Comparison of ENCODE assay signal across 27 cellular contexts in the genomic region with DNA sequence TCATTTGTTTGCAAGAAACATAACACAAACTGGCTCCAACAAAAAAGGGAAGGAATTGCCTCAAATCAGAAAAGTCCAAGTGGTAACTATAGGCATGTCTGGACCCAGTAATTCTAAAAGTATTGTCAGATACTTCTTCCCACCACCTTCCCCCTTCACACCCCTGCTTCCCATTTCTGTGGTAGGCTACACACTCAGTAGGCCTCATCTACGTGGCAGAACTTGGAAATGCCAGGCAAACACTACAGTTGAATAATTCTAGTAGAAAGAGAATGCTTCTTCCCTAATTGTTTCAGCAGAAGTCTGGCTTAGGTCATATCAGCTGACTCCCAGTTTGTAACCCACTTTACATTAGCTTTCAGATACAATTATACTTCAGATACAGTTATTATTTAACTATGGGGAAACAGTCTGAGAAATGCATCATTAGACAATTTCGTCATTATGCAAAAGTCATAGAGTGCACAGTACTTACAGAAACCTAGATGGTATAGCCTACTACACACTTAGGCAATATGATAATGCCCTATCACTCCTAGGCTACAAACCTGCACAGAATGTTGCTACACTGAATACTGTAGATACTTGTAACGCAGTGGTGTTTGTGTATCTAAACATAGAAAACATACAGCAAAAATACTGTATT. TPM values are rescaled to one million over a fixed set of nuclear protein-coding genes. Genes with fewer than 3 reads are reported as not detected.
DNase-seq lines count a peak whose midpoint lies in the region; ATAC-seq lines count a peak whose summit lies in the region.
"Had no signal": no experiment of that assay in that cellular context is flagged by ENCODE, and none has a peak within 500 bp of the region (broad histone marks: within the 10 kb centered on the region; RNA-seq: fewer than 3 reads in every experiment).

No MANE protein-coding gene starts in this region.

- H3K4me1 Mint-ChIP-seq in dendritic cell treated with granulocyte-macrophage colony-stimulating factor and Interleukin-4, amounts not matched to agents 40 ng/mL and 50 ng/mL, for 4 days (ENCODE audit: low read depth), result peaks cover 30% of the 10 kb centered on the region

- intact Hi-C loops in dendritic cell treated with granulocyte-macrophage colony-stimulating factor and Interleukin-4, amounts not matched to agents 40 ng/mL and 50 ng/mL, for 4 days (cut with micrococcal nuclease), result no loop called here

- H2BK5ac ChIP-seq in trophoblast cell (ENCODE audit: low read depth, low read length, poor library complexity), result no peak overlapping the region

- H3K36me3 Mint-ChIP-seq in dendritic cell treated with granulocyte-macrophage colony-stimulating factor and Interleukin-4, amounts not matched to agents 40 ng/mL and 50 ng/mL, for 4 days (ENCODE audit: low read depth), result peaks cover 16% of the 10 kb centered on the region

- peak; percentile 53 for ATAC-seq in GM18909 (IDR thresholded peaks at IDR 0.05; ENCODE audit: poor library complexity, unreplicated experiment)
- ATAC-seq: activated CD8-positive, alpha-beta T cell treated with anti-CD3 and anti-CD28 coated beads, Interleukin-2, amount 10 ng/mL, durations not matched to agents 7 days and 5 days; body of pancreas; esophagus mucosa; HCT116; mucosa of descending colon; stimulated activated naive CD8-positive, alpha-beta T cell treated with anti-CD3 and anti-CD28 coated beads, Interleukin-15, Interleukin-2, amounts not matched to agents 100 U/mL and 50 U/mL, for 24 hours had no signal

- H4K12ac ChIP-seq in trophoblast cell (ENCODE audit: low read depth, low read length), result no peak overlapping the region

- no peak overlapping the region for H2BK120ac ChIP-seq in trophoblast cell (ENCODE audit: insufficient read depth, low read length, poor library complexity)

- no peaks in the 10 kb centered on the region for H3K27me3 Mint-ChIP-seq in dendritic cell treated with granulocyte-macrophage colony-stimulating factor and Interleukin-4, amounts not matched to agents 40 ng/mL and 50 ng/mL, for 4 days
- H3K27me3 Mint-ChIP-seq: CD4-positive, CD25-positive, alpha-beta regulatory T cell had no signal

- DNase-seq in Kasumi-1 (lab: John Stamatoyannopoulos, UW), result peak; percentile 32 to 50
- DNase-seq in trophoblast cell, result no peak
- DNase-seq in COR-L47 (lab: John Stamatoyannopoulos, UW), result no peak
- DNase-seq in HPDE6-E6E7 (ENCODE audit: extremely low spot score), result no peak
- DNase-seq in substantia nigra (lab: John Stamatoyannopoulos, UW), result no peak
- DNase-seq in SHP77 treated with DMSO at 0.1 percent for 48 hours (lab: John Stamatoyannopoulos, UW), result no peak
- DNase-seq: activated CD8-positive, alpha-beta T cell treated with anti-CD3 and anti-CD28 coated beads, Interleukin-2, amount 10 ng/mL, durations not matched to agents 7 days and 5 days; activated T-cell treated with anti-CD3 and anti-CD28 coated beads, Interleukin-2, amount 50 U/mL, for 1 hour; body of pancreas; CD4-positive, CD25-positive, alpha-beta regulatory T cell; DMS153; mucosa of descending colon; NCI-H1436 treated with DMSO at 0.1 percent for 48 hours; NK-92 treated with Interleukin-12 subunit alpha and Interleukin-12 subunit beta, amount 100 ng/mL, for 24 hours; PC-9; posterior cingulate gyrus; SHP77; sigmoid colon; stimulated activated naive CD8-positive, alpha-beta T cell treated with anti-CD3 and anti-CD28 coated beads, Interleukin-15, Interleukin-2, amounts not matched to agents 100 U/mL and 50 U/mL, for 24 hours; T-helper 1 cell; thyroid gland had no signal

- H3K14ac ChIP-seq in trophoblast cell (ENCODE audit: low read length), result no peak overlapping the region

- no peak overlapping the region for H2BK12ac ChIP-seq in trophoblast cell (ENCODE audit: low read length)

- H3K9ac ChIP-seq in trophoblast cell (ENCODE audit: low read length), result no peak overlapping the region

- no peak overlapping the region for H2AFZ ChIP-seq in trophoblast cell (ENCODE audit: insufficient read depth, low read length, poor library complexity)
- H2AFZ ChIP-seq: hepatocyte, PC-9 had no signal

- H3K9me3 Mint-ChIP-seq in dendritic cell treated with granulocyte-macrophage colony-stimulating factor and Interleukin-4, amounts not matched to agents 40 ng/mL and 50 ng/mL, for 4 days, result no peaks in the 10 kb centered on the region
- H3K9me3 Mint-ChIP-seq: CD4-positive, CD25-positive, alpha-beta regulatory T cell had no signal

- H3K4me3 ChIP-seq in trophoblast cell (ENCODE audit: low read depth, low read length), result no peak overlapping the region
- H3K4me3 ChIP-seq: body of pancreas, hepatocyte, mucosa of descending colon, PC-9, sigmoid colon, thyroid gland had no signal

- H3K27ac Mint-ChIP-seq in dendritic cell treated with granulocyte-macrophage colony-stimulating factor and Interleukin-4, amounts not matched to agents 40 ng/mL and 50 ng/mL, for 4 days, result peak overlapping the region; percentile 76
- H3K27ac Mint-ChIP-seq: activated CD8-positive, alpha-beta T cell treated with anti-CD3 and anti-CD28 coated beads, Interleukin-2, amount 10 ng/mL, durations not matched to agents 7 days and 5 days; CD4-positive, CD25-positive, alpha-beta regulatory T cell had no signal

- no peak overlapping the region for H3K23ac ChIP-seq in trophoblast cell (ENCODE audit: low read length)

- no peak overlapping the region for H3K18ac ChIP-seq in trophoblast cell (ENCODE audit: low read length)

- H3K4me3 Mint-ChIP-seq in dendritic cell treated with granulocyte-macrophage colony-stimulating factor and Interleukin-4, amounts not matched to agents 40 ng/mL and 50 ng/mL, for 4 days, result no peak overlapping the region
- H3K4me3 Mint-ChIP-seq: activated CD8-positive, alpha-beta T cell treated with anti-CD3 and anti-CD28 coated beads, Interleukin-2, amount 10 ng/mL, durations not matched to agents 7 days and 5 days; CD4-positive, CD25-positive, alpha-beta regulatory T cell; neural crest cell had no signal

- no peak overlapping the region for H4K8ac ChIP-seq in trophoblast cell (ENCODE audit: low read depth, low read length)

- WGBS in trophoblast cell (ENCODE audit: extremely low coverage, insufficient coverage, insufficient read length), result no CpG with 5 or more reads among the region's 3 CpGs

- no peaks in the 10 kb centered on the region for H3K36me3 ChIP-seq in trophoblast cell (ENCODE audit: control insufficient read depth in 1 of 2, insufficient read depth in 2 of 2, low read length in 2 of 2)
- H3K36me3 ChIP-seq: thyroid gland had no signal

- H3K4me1 ChIP-seq in trophoblast cell (ENCODE audit: control insufficient read depth in 1 of 2, insufficient read depth in 2 of 2, low read length in 2 of 2), result peaks cover 0 to 6% of the 10 kb centered on the region in 2 experiments

- H3K4ac ChIP-seq in trophoblast cell (ENCODE audit: low read depth, low read length), result peak overlapping the region; percentile 31

- H2AK5ac ChIP-seq in trophoblast cell (ENCODE audit: low read length), result no peak overlapping the region

- H3K79me1 ChIP-seq in trophoblast cell (ENCODE audit: low read length), result peaks cover 2% of the 10 kb centered on the region

- H4K91ac ChIP-seq in trophoblast cell (ENCODE audit: low read depth, low read length), result no peak overlapping the region

- H3K27ac ChIP-seq in trophoblast cell (ENCODE audit: low read depth, low read length), result no peak overlapping the region
- H3K27ac ChIP-seq in substantia nigra (ENCODE audit: low read depth, low read length, poor library complexity, severe bottlenecking), result no peak overlapping the region
- H3K27ac ChIP-seq: body of pancreas, hepatocyte, PC-9, sigmoid colon had no signal

- no peak overlapping the region for H3K4me2 ChIP-seq in trophoblast cell (ENCODE audit: low read length)
- H3K4me2 ChIP-seq: hepatocyte, PC-9 had no signal

- no peaks in the 10 kb centered on the region for H3K27me3 ChIP-seq in trophoblast cell (ENCODE audit: insufficient read depth, low read length)
- H3K27me3 ChIP-seq: body of pancreas, hepatocyte, sigmoid colon, thyroid gland had no signal

- H3K9me3 ChIP-seq in trophoblast cell (ENCODE audit: insufficient read depth, low read depth, low read length), result no peaks in the 10 kb centered on the region
- H3K9me3 ChIP-seq: body of pancreas, mucosa of descending colon, sigmoid colon, thyroid gland had no signal

- no peaks in the 10 kb centered on the region for H3K79me2 ChIP-seq in trophoblast cell (ENCODE audit: control insufficient read depth, insufficient read depth, low read length, poor library complexity)

RNA-seq across cellular contexts. Expression of a gene that starts 6.4 kb away (rescaled TPM):
- polyA plus RNA-seq in trophoblast cell (2013), result 14.2 and 15.0 TPM in 2 replicates

Comparison
In these comparisons a context has a peak if more than half of its experiments do, and no peak if none do; other contexts are left out.
1. DNase-seq: peak in Kasumi-1 (2 of 2); none in trophoblast cell (0 of 2), COR-L47 (single experiment), HPDE6-E6E7 (single experiment), substantia nigra (0 of 49) and SHP77 treated with DMSO at 0.1 percent for 48 hours (single experiment).